8 cellular contexts compared by ENCODE assay signal in genomic region chr1:168135116-168135981, GRCh38. TPM values are rescaled to one million over a fixed set of nuclear protein-coding genes. Genes with fewer than 3 reads are reported as not detected.
DNase-seq lines count a peak whose midpoint lies in the region; ATAC-seq and TF ChIP-seq lines count a peak whose summit lies in the region.

No MANE protein-coding gene starts in this region.

- POLR2A ChIA-PET in HEK293 (lab: Yijun Ruan, JAX) = interaction anchor here (1.4 kb wide), 1 partner anchor 53 kb away, joined by 5 read pairs; no protein-coding TSS in a partner anchor

- H3K4me3 ChIP-seq in HEK293 (ENCODE audit: low read depth, low read length) (peak overlapping the region; percentile 67), ascending aorta (peak overlapping the region; percentile 74 to 89), lung (peak overlapping the region; percentile 77)

- H3K9me3 ChIP-seq in HEK293 (ENCODE audit: control insufficient read depth, insufficient read depth, low read depth, low read length) = no peaks in the 10 kb centered on the region
- no peaks in the 10 kb centered on the region for H3K9me3 ChIP-seq in ascending aorta
- no peaks in the 10 kb centered on the region for H3K9me3 ChIP-seq in lung (ENCODE audit: control insufficient read depth in 2 of 2, insufficient read depth in 1 of 2, low read length in 1 of 2)

- CTCF ChIA-PET in HEK293 (lab: Yijun Ruan, JAX) = interaction anchor here (0.6 to 2.9 kb wide), 4 partner anchors 50 to 100 kb away, joined by 3 to 12 read pairs (median 4); no protein-coding TSS in a partner anchor

- DNase-seq in A172 (ENCODE audit: low spot score) (peak; percentile 35), ascending aorta (ENCODE audit: low spot score in 2 of 2) (no peak), lung (ENCODE audit: low spot score) (no peak), GDM1 (lab: John Stamatoyannopoulos, UW) (no peak), activated gamma-delta T cell treated with Interleukin-2 at 50 U/mL for 16 hours (no peak), OCI-M2 (lab: John Stamatoyannopoulos, UW; ENCODE audit: unreplicated experiment) (no peak)
- DNase-seq in activated CD8-positive, alpha-beta memory T cell treated with anti-CD3 and anti-CD28 coated beads, Interleukin-2, amount 50 U/mL, for 4 hours = no peak

- ATAC-seq in lung (ENCODE audit: insufficient read depth, low FRiP score) = no peak

- H3K36me3 ChIP-seq in HEK293 (ENCODE audit: control insufficient read depth in 2 of 2, insufficient read depth in 1 of 2, low read length in 2 of 2) (peaks cover 0 to 9% of the 10 kb centered on the region in 2 experiments; a peak in 1 of 3 replicates), ascending aorta (no peaks in the 10 kb centered on the region), lung (ENCODE audit: control insufficient read depth in 2 of 2, insufficient read depth in 2 of 2, low read length in 2 of 2) (no peaks in the 10 kb centered on the region)

- no peak overlapping the region; the same call in 1 of the 2 replicates for H3K27ac ChIP-seq in HEK293 (ENCODE audit: extremely low read depth, low read depth, low read length)
- H3K27ac ChIP-seq in ascending aorta = peak overlapping the region; percentile 75 to 79
- no peak overlapping the region for H3K27ac ChIP-seq in lung (ENCODE audit: low read depth in 1 of 2, low read length in 1 of 2)

- intact Hi-C loops in ascending aorta (cut with DNase I) = no loop called here

- H3K4me1 ChIP-seq in HEK293 (ENCODE audit: control insufficient read depth, insufficient read depth, low read length) = peaks cover 6% of the 10 kb centered on the region
- H3K4me1 ChIP-seq in ascending aorta = peaks cover 2 to 6% of the 10 kb centered on the region in 2 donors
- peaks cover 0 to 2% of the 10 kb centered on the region in 2 donors for H3K4me1 ChIP-seq in lung (ENCODE audit: control insufficient read depth in 2 of 2, insufficient read depth in 2 of 2, low read length in 2 of 2)

- WGBS in lung, 2 donors = 36 to 39% methylated on average over 14 of the region's 14 CpGs

- H3K27me3 ChIP-seq in ascending aorta = no peaks in the 10 kb centered on the region
- H3K27me3 ChIP-seq in lung (ENCODE audit: control insufficient read depth, insufficient read depth) = no peaks in the 10 kb centered on the region

- TF ChIP-seq CTCF in HEK293 (tag by site-specific recombination; IDR thresholded peaks at IDR 0.05) = no peak
- TF ChIP-seq CTCF in ascending aorta (IDR thresholded peaks at IDR 0.05) = no peak
- TF ChIP-seq CTCF in lung (IDR thresholded peaks at IDR 0.05; ENCODE audit: control extremely low read depth, extremely low read depth) = no peak

TF ChIP-seq in HEK293, 187 proteins besides CTCF, POLR2A, EP300 and RAD21:
- peak; percentile 47; the same call in 1 of the 2 replicates for TF ChIP-seq ZBTB17 (tag by site-specific recombination; IDR thresholded peaks at IDR 0.05)
- no peak for TF ChIP-seq ZNF266 (tag by site-specific recombination; IDR thresholded peaks at IDR 0.05; ENCODE audit: low read depth)
- no peak for TF ChIP-seq SCRT1 (tag by site-specific recombination; IDR thresholded peaks at IDR 0.05; ENCODE audit: borderline replicate concordance)
- TF ChIP-seq ZNF114 (tag by site-specific recombination; IDR thresholded peaks at IDR 0.05) = no peak
- TF ChIP-seq ZSCAN30 (tag by site-specific recombination; IDR thresholded peaks at IDR 0.05) = 0 out of 2 replicates have a peak, but pooled peaks have one; percentile 7
- no peak for TF ChIP-seq ZBTB8A (tag by site-specific recombination; IDR thresholded peaks at IDR 0.05)
- no peak for TF ChIP-seq ZBTB26 (tag by site-specific recombination; optimal IDR thresholded peaks at IDR 0.05)
- TF ChIP-seq ZNF24 (tag by site-specific recombination; IDR thresholded peaks at IDR 0.05) = 0 out of 2 replicates have a peak, but pooled peaks have one; percentile 60
- TF ChIP-seq ZNF341 (tag by site-specific recombination; IDR thresholded peaks at IDR 0.05; ENCODE audit: low read depth) = peak; percentile 21; the same call in 1 of the 2 replicates
- 0 out of 2 replicates have a peak, but pooled peaks have one; percentile 13 for TF ChIP-seq IKZF3 (tag by site-specific recombination; IDR thresholded peaks at IDR 0.05)
- peak; percentile 70 for TF ChIP-seq ZNF366 (tag by site-specific recombination; conservative IDR thresholded peaks at IDR 0.05)
- TF ChIP-seq ZNF148 (tag by site-specific recombination; IDR thresholded peaks at IDR 0.05; ENCODE audit: borderline replicate concordance) = no peak
- TF ChIP-seq GLIS1 (tag by site-specific recombination; IDR thresholded peaks at IDR 0.05) = peak; percentile 63
- TF ChIP-seq ZBTB10 (tag by site-specific recombination; IDR thresholded peaks at IDR 0.05) = no peak
- 0 out of 2 replicates have a peak, but pooled peaks have one; percentile 43 for TF ChIP-seq ZNF580 (tag by site-specific recombination; IDR thresholded peaks at IDR 0.05)

RNA-seq across cellular contexts. Expression of gene GPR161, which starts 1.4 kb away (rescaled TPM):
- total RNA-seq in A172 (2014; rRNA removed; shearing (Covaris generic)) = 26.0 and 26.1 TPM in 2 replicates
- total RNA-seq in ascending aorta (16.3 TPM), lung (10 to 100 TPM in 1 of 2 donors, 1 to 10 TPM in 1; 8.4 to 15.0 TPM)
- polyA plus RNA-seq in lung = 1 to 10 TPM; 2.8 to 3.0 TPM

RNA-seq across cellular contexts. Expression of gene TIPRL, which starts 43.4 kb away (rescaled TPM):
- total RNA-seq in A172 (2014; rRNA removed; shearing (Covaris generic)) = 83.0 and 91.3 TPM in 2 replicates
- 2.7 TPM for total RNA-seq in ascending aorta
- 10 to 100 TPM; 26.4 to 38.4 TPM for total RNA-seq in lung
- polyA plus RNA-seq in lung = 10 to 100 TPM; 14.2 to 17.1 TPM

Comparison
In these comparisons a context has a peak if more than half of its experiments do, and no peak if none do; other contexts are left out.
1. H3K27ac ChIP-seq: peak in ascending aorta (2 of 2); none in HEK293 (single experiment) and lung (0 of 2).
2. Peak in every context shown above with its lines, with median percentiles within 50 percentile points of each other: H3K4me3 ChIP-seq.